Comparison of ENCODE assay signal across 23 cellular contexts in the genomic region with DNA sequence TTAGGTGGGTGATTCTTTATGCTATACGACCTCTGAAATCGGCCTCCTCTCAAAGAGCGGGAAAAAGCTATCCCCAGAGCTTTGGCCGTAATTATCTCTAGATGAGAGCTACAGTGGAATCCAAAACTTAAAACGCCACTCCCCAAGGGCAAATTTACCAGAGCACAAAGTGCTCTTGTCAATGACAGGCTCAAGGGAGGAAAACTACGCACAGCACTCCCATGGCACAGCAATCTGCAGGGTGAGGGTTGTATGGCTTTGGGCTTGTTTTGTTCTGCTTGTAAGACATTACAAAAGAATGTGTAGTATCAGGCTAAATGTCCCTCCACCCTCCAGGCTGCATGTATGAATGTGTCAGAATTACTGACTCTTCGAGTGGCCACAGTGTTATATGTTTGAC.
"Had no signal": no experiment of that assay in that cellular context is flagged by ENCODE, and none has a peak within 500 bp of the region (broad histone marks: within the 10 kb centered on the region; RNA-seq: fewer than 3 reads in every experiment).

No MANE protein-coding gene starts in this region.

- H3K27ac Mint-ChIP-seq: activated CD8-positive, alpha-beta memory T cell treated with anti-CD3 and anti-CD28 coated beads, Interleukin-2, amount 10 ng/mL, durations not matched to agents 7 days and 5 days; brain; dendritic cell treated with granulocyte-macrophage colony-stimulating factor and Interleukin-4, amounts not matched to agents 40 ng/mL and 50 ng/mL, for 4 days; memory B cell; nephron progenitor cell; T-helper 1 cell treated with Interleukin-12 subunit alpha and Interleukin-12 subunit beta and Interleukin-4 antibody, amounts not matched to agents 30 μg/mL and 1 μg/mL, for 36 hours; type B pancreatic cell; WTC11 had no signal

- H3K27me3 ChIP-seq: sigmoid colon had no signal

- H3K4me1 Mint-ChIP-seq: brain, nephron progenitor cell, WTC11 had no signal

- H3K27ac ChIP-seq: sigmoid colon, thoracic aorta had no signal

- DNase-seq: activated CD4-positive, alpha-beta T cell treated with anti-CD3 and anti-CD28 coated beads, Interleukin-2, amount 50 U/mL, for 48 hours; activated CD8-positive, alpha-beta memory T cell treated with anti-CD3 and anti-CD28 coated beads, Interleukin-2, amount 10 ng/mL, durations not matched to agents 7 days and 5 days; activated gamma-delta T cell treated with Interleukin-2 at 50 U/mL for 16 hours; activated T-cell treated with anti-CD3 and anti-CD28 coated beads for 4 hours; anterior cingulate cortex; caudate nucleus; effector CD4-positive, alpha-beta T cell; erythroblast; foreskin fibroblast; hippocampal formation; nephron progenitor cell; sigmoid colon; stimulated activated CD4-positive, alpha-beta T cell treated with anti-CD3 and anti-CD28 coated beads, Interleukin-4, amount 100 ng/mL, for 1 hour; stimulated activated naive CD4-positive, alpha-beta T cell treated with Interleukin-2 at 50 U/mL for 16 hours; T1000 had no signal

- H3K4me3 ChIP-seq: sigmoid colon, thoracic aorta had no signal

- ATAC-seq: activated CD8-positive, alpha-beta memory T cell treated with anti-CD3 and anti-CD28 coated beads, Interleukin-2, amount 10 ng/mL, durations not matched to agents 7 days and 5 days; WTC11 had no signal

- H3K36me3 Mint-ChIP-seq: brain, type B pancreatic cell, WTC11 had no signal

- H3K4me3 Mint-ChIP-seq: activated CD8-positive, alpha-beta memory T cell treated with anti-CD3 and anti-CD28 coated beads, Interleukin-2, amount 10 ng/mL, durations not matched to agents 7 days and 5 days; activated naive CD4-positive, alpha-beta T cell treated with anti-CD3 and anti-CD28 coated beads, Interleukin-2, amount 50 U/mL, for 24 hours; brain; dendritic cell treated with granulocyte-macrophage colony-stimulating factor and Interleukin-4, amounts not matched to agents 40 ng/mL and 50 ng/mL, for 4 days; memory B cell; nephron progenitor cell; T-helper 1 cell treated with Interleukin-12 subunit alpha and Interleukin-12 subunit beta and Interleukin-4 antibody, amounts not matched to agents 30 μg/mL and 1 μg/mL, for 36 hours; type B pancreatic cell; WTC11 had no signal

- H3K9me3 Mint-ChIP-seq: activated naive CD4-positive, alpha-beta T cell treated with anti-CD3 and anti-CD28 coated beads, Interleukin-2, amount 50 U/mL, for 24 hours; brain; dendritic cell treated with granulocyte-macrophage colony-stimulating factor and Interleukin-4, amounts not matched to agents 40 ng/mL and 50 ng/mL, for 4 days; memory B cell; T-helper 1 cell treated with Interleukin-12 subunit alpha and Interleukin-12 subunit beta and Interleukin-4 antibody, amounts not matched to agents 30 μg/mL and 1 μg/mL, for 36 hours; type B pancreatic cell; WTC11 had no signal

- H3K36me3 ChIP-seq: sigmoid colon, thoracic aorta had no signal

- H3K9me3 ChIP-seq: sigmoid colon, thoracic aorta had no signal

- H3K27me3 Mint-ChIP-seq: activated CD8-positive, alpha-beta memory T cell treated with anti-CD3 and anti-CD28 coated beads, Interleukin-2, amount 10 ng/mL, durations not matched to agents 7 days and 5 days; activated naive CD4-positive, alpha-beta T cell treated with anti-CD3 and anti-CD28 coated beads, Interleukin-2, amount 50 U/mL, for 24 hours; brain; dendritic cell treated with granulocyte-macrophage colony-stimulating factor and Interleukin-4, amounts not matched to agents 40 ng/mL and 50 ng/mL, for 4 days; memory B cell; type B pancreatic cell had no signal

- H3K4me1 ChIP-seq: sigmoid colon had no signal
